Comparison of ENCODE assay signal across 1 cellular context in genomic region chr6:159692303-159693127, GRCh38.
TF ChIP-seq lines count a peak whose summit lies in the region.

No MANE protein-coding gene starts in this region.

TF ChIP-seq in HepG2, 621 proteins besides CTCF, POLR2A, EP300 and RAD21 (continued from another document and continues in another):
- TF ChIP-seq, protein P1, sequence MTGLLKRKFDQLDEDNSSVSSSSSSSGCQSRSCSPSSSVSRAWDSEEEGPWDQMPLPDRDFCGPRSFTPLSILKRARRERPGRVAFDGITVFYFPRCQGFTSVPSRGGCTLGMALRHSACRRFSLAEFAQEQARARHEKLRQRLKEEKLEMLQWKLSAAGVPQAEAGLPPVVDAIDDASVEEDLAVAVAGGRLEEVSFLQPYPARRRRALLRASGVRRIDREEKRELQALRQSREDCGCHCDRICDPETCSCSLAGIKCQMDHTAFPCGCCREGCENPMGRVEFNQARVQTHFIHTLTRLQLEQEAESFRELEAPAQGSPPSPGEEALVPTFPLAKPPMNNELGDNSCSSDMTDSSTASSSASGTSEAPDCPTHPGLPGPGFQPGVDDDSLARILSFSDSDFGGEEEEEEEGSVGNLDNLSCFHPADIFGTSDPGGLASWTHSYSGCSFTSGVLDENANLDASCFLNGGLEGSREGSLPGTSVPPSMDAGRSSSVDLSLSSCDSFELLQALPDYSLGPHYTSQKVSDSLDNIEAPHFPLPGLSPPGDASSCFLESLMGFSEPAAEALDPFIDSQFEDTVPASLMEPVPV (CRISPR knock-in tag; IDR thresholded peaks at IDR 0.05), result peak; percentile 30; the same call in 1 of the 2 replicates
- TF ChIP-seq ZNF180 (CRISPR knock-in tag; IDR thresholded peaks at IDR 0.05; ENCODE audit: borderline replicate concordance, low read depth), result peak; percentile 80; the same call in 1 of the 2 replicates
- TF ChIP-seq ZSCAN12 (CRISPR knock-in tag; IDR thresholded peaks at IDR 0.05), result peak; percentile 63
- TF ChIP-seq KAT7 (CRISPR knock-in tag; IDR thresholded peaks at IDR 0.05; ENCODE audit: borderline replicate concordance), result peak; percentile 88
- TF ChIP-seq SALL1 (CRISPR knock-in tag; IDR thresholded peaks at IDR 0.05), result peak; percentile 19
- TF ChIP-seq CREB3 (CRISPR knock-in tag; IDR thresholded peaks at IDR 0.05), result peak; percentile 28; the same call in 1 of the 2 replicates
- no peak for TF ChIP-seq ZNF576 (CRISPR knock-in tag; IDR thresholded peaks at IDR 0.05)
- TF ChIP-seq ZMYM2 (CRISPR knock-in tag; IDR thresholded peaks at IDR 0.05), result no peak
- TF ChIP-seq, protein P2, sequence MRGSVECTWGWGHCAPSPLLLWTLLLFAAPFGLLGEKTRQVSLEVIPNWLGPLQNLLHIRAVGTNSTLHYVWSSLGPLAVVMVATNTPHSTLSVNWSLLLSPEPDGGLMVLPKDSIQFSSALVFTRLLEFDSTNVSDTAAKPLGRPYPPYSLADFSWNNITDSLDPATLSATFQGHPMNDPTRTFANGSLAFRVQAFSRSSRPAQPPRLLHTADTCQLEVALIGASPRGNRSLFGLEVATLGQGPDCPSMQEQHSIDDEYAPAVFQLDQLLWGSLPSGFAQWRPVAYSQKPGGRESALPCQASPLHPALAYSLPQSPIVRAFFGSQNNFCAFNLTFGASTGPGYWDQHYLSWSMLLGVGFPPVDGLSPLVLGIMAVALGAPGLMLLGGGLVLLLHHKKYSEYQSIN (CRISPR knock-in tag; IDR thresholded peaks at IDR 0.05; ENCODE audit: borderline replicate concordance), result peak; percentile 25; the same call in 1 of the 2 replicates
- TF ChIP-seq HIC2 (CRISPR knock-in tag; IDR thresholded peaks at IDR 0.05; ENCODE audit: low read depth), result peak; percentile 48; the same call in 1 of the 2 replicates
- peak; percentile 32; the same call in 1 of the 2 replicates for TF ChIP-seq REPIN1 (CRISPR knock-in tag; IDR thresholded peaks at IDR 0.05; ENCODE audit: borderline replicate concordance, low read depth)
- TF ChIP-seq RELA (CRISPR knock-in tag; IDR thresholded peaks at IDR 0.05), result 0 out of 2 replicates have a peak, but pooled peaks have one; percentile 16
- peak; percentile 10; the same call in 1 of the 2 replicates for TF ChIP-seq ONECUT2 (CRISPR knock-in tag; IDR thresholded peaks at IDR 0.05)
- TF ChIP-seq ZNF629 (CRISPR knock-in tag; conservative IDR thresholded peaks at IDR 0.05), result peak; percentile 3; the same call in 1 of the 2 replicates
- peak; percentile 98 for TF ChIP-seq ZSCAN29 (CRISPR knock-in tag; conservative IDR thresholded peaks at IDR 0.05)
- TF ChIP-seq MTA3 (CRISPR knock-in tag; IDR thresholded peaks at IDR 0.05), result no peak
- TF ChIP-seq, protein P3, sequence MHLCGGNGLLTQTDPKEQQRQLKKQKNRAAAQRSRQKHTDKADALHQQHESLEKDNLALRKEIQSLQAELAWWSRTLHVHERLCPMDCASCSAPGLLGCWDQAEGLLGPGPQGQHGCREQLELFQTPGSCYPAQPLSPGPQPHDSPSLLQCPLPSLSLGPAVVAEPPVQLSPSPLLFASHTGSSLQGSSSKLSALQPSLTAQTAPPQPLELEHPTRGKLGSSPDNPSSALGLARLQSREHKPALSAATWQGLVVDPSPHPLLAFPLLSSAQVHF (CRISPR knock-in tag; IDR thresholded peaks at IDR 0.05), result 0 out of 2 replicates have a peak, but pooled peaks have one; percentile 9
- TF ChIP-seq HNF4A (CRISPR knock-in tag; IDR thresholded peaks at IDR 0.05), result no peak; the same call in 1 of the 2 replicates
- TF ChIP-seq GLI4 (CRISPR knock-in tag; IDR thresholded peaks at IDR 0.05; ENCODE audit: borderline replicate concordance), result no peak
- TF ChIP-seq, protein P4, sequence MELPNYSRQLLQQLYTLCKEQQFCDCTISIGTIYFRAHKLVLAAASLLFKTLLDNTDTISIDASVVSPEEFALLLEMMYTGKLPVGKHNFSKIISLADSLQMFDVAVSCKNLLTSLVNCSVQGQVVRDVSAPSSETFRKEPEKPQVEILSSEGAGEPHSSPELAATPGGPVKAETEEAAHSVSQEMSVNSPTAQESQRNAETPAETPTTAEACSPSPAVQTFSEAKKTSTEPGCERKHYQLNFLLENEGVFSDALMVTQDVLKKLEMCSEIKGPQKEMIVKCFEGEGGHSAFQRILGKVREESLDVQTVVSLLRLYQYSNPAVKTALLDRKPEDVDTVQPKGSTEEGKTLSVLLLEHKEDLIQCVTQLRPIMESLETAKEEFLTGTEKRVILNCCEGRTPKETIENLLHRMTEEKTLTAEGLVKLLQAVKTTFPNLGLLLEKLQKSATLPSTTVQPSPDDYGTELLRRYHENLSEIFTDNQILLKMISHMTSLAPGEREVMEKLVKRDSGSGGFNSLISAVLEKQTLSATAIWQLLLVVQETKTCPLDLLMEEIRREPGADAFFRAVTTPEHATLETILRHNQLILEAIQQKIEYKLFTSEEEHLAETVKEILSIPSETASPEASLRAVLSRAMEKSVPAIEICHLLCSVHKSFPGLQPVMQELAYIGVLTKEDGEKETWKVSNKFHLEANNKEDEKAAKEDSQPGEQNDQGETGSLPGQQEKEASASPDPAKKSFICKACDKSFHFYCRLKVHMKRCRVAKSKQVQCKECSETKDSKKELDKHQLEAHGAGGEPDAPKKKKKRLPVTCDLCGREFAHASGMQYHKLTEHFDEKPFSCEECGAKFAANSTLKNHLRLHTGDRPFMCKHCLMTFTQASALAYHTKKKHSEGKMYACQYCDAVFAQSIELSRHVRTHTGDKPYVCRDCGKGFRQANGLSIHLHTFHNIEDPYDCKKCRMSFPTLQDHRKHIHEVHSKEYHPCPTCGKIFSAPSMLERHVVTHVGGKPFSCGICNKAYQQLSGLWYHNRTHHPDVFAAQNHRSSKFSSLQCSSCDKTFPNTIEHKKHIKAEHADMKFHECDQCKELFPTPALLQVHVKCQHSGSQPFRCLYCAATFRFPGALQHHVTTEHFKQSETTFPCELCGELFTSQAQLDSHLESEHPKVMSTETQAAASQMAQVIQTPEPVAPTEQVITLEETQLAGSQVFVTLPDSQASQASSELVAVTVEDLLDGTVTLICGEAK (IDR thresholded peaks at IDR 0.05), result no peak
- TF ChIP-seq, protein P4 (CRISPR knock-in tag; IDR thresholded peaks at IDR 0.05), result peak; percentile 59; the same call in 1 of the 2 replicates
- TF ChIP-seq, protein P5, sequence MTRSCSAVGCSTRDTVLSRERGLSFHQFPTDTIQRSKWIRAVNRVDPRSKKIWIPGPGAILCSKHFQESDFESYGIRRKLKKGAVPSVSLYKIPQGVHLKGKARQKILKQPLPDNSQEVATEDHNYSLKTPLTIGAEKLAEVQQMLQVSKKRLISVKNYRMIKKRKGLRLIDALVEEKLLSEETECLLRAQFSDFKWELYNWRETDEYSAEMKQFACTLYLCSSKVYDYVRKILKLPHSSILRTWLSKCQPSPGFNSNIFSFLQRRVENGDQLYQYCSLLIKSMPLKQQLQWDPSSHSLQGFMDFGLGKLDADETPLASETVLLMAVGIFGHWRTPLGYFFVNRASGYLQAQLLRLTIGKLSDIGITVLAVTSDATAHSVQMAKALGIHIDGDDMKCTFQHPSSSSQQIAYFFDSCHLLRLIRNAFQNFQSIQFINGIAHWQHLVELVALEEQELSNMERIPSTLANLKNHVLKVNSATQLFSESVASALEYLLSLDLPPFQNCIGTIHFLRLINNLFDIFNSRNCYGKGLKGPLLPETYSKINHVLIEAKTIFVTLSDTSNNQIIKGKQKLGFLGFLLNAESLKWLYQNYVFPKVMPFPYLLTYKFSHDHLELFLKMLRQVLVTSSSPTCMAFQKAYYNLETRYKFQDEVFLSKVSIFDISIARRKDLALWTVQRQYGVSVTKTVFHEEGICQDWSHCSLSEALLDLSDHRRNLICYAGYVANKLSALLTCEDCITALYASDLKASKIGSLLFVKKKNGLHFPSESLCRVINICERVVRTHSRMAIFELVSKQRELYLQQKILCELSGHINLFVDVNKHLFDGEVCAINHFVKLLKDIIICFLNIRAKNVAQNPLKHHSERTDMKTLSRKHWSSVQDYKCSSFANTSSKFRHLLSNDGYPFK (CRISPR knock-in tag; IDR thresholded peaks at IDR 0.05; ENCODE audit: borderline replicate concordance), result peak; percentile 76
- peak; percentile 2; the same call in 1 of the 2 replicates for TF ChIP-seq BORCS8-MEF2B (CRISPR knock-in tag; IDR thresholded peaks at IDR 0.05)
- TF ChIP-seq SATB2 (CRISPR knock-in tag; IDR thresholded peaks at IDR 0.05), result 0 out of 2 replicates have a peak, but pooled peaks have one; percentile 1
- TF ChIP-seq ARID2 (CRISPR knock-in tag; IDR thresholded peaks at IDR 0.05; ENCODE audit: borderline replicate concordance), result peak; percentile 79; the same call in 1 of the 2 replicates
- TF ChIP-seq, protein P6, sequence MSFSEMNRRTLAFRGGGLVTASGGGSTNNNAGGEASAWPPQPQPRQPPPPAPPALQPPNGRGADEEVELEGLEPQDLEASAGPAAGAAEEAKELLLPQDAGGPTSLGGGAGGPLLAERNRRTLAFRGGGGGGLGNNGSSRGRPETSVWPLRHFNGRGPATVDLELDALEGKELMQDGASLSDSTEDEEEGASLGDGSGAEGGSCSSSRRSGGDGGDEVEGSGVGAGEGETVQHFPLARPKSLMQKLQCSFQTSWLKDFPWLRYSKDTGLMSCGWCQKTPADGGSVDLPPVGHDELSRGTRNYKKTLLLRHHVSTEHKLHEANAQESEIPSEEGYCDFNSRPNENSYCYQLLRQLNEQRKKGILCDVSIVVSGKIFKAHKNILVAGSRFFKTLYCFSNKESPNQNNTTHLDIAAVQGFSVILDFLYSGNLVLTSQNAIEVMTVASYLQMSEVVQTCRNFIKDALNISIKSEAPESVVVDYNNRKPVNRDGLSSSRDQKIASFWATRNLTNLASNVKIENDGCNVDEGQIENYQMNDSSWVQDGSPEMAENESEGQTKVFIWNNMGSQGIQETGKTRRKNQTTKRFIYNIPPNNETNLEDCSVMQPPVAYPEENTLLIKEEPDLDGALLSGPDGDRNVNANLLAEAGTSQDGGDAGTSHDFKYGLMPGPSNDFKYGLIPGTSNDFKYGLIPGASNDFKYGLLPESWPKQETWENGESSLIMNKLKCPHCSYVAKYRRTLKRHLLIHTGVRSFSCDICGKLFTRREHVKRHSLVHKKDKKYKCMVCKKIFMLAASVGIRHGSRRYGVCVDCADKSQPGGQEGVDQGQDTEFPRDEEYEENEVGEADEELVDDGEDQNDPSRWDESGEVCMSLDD (CRISPR knock-in tag; IDR thresholded peaks at IDR 0.05; ENCODE audit: borderline replicate concordance), result peak; percentile 81; the same call in 1 of the 2 replicates
- no peak for TF ChIP-seq ZSCAN22 (CRISPR knock-in tag; IDR thresholded peaks at IDR 0.05)
- TF ChIP-seq, protein P7, sequence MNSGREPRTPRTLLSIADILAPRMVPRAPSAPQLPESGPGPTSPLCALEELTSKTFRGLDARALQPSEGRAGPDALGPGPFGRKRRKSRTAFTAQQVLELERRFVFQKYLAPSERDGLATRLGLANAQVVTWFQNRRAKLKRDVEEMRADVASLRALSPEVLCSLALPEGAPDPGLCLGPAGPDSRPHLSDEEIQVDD (CRISPR knock-in tag; IDR thresholded peaks at IDR 0.05; ENCODE audit: borderline replicate concordance), result 0 out of 2 replicates have a peak, but pooled peaks have one; percentile 45
- TF ChIP-seq ZSCAN30 (CRISPR knock-in tag; IDR thresholded peaks at IDR 0.05), result 0 out of 2 replicates have a peak, but pooled peaks have one; percentile 60
- TF ChIP-seq ETS1 (CRISPR knock-in tag; IDR thresholded peaks at IDR 0.05), result 0 out of 2 replicates have a peak, but pooled peaks have one; percentile 25
